Comparison of ENCODE assay signal across 2 cellular contexts in genomic region chr19:3607398-3608078, GRCh38.
TF ChIP-seq lines count a peak whose summit lies in the region.

No MANE protein-coding gene starts in this region.

TF ChIP-seq in SK-N-SH, 30 proteins besides CTCF, POLR2A, EP300 and RAD21 (continued from another document):
- TF ChIP-seq ZBTB33 (IDR thresholded peaks at IDR 0.05; ENCODE audit: borderline replicate concordance, low read depth) = no peak

TF ChIP-seq in SK-N-SH treated with all-trans-retinoic acid at 6 μM for 48 hours, 23 proteins besides CTCF, POLR2A, EP300 and RAD21 (continued from another document):
- no peak for TF ChIP-seq TSHZ2 (CRISPR knock-in tag; IDR thresholded peaks at IDR 0.05)
- TF ChIP-seq ZNF565 (CRISPR knock-in tag; conservative IDR thresholded peaks at IDR 0.05; ENCODE audit: low read depth) = no peak
- TF ChIP-seq CREB5 (CRISPR knock-in tag; IDR thresholded peaks at IDR 0.05; ENCODE audit: low read depth) = no peak
